9 cellular contexts compared by ENCODE assay signal in genomic region chr6:110357298-110357695, GRCh38. TPM values are rescaled to one million over a fixed set of nuclear protein-coding genes. Genes with fewer than 3 reads are reported as not detected.
A peak's percentile ranks its signal among the peaks of the same experiment; 100 is the strongest.
DNase-seq lines count a peak whose midpoint lies in the region; ATAC-seq and TF ChIP-seq lines count a peak whose summit lies in the region.
"Had no signal": no experiment of that assay in that cellular context is flagged by ENCODE, and none has a peak within 500 bp of the region (broad histone marks: within the 10 kb centered on the region; RNA-seq: fewer than 3 reads in every experiment).

No MANE protein-coding gene starts in this region.

- H3K36me3 ChIP-seq in mesodermal cell (ENCODE audit: control insufficient read depth, insufficient read depth, low read length) = no peaks in the 10 kb centered on the region
- no peaks in the 10 kb centered on the region for H3K36me3 ChIP-seq in transverse colon

- H3K27me3 Mint-ChIP-seq in activated T-cell treated with anti-CD3 and anti-CD28 coated beads, Interleukin-2, amount 50 U/mL, for 4 hours (ENCODE audit: low read depth) = peaks cover 50% of the 10 kb centered on the region

- DNase-seq in activated T-cell treated with anti-CD3 and anti-CD28 coated beads, Interleukin-2, amount 50 U/mL, for 4 hours = no peak
- no peak for DNase-seq in activated T-cell treated with anti-CD3 and anti-CD28 coated beads, Interleukin-2, amount 50 U/mL, for 1 hour
- DNase-seq in transverse colon (no peak), NCI-H2081 (lab: John Stamatoyannopoulos, UW) (no peak), A172 (ENCODE audit: low spot score) (no peak)
- DNase-seq: stimulated activated CD4-positive, alpha-beta T cell treated with anti-CD3 and anti-CD28 coated beads, Interleukin-4, amount 100 ng/mL, for 4 hours had no signal

- peaks cover 11% of the 10 kb centered on the region for H3K4me1 Mint-ChIP-seq in activated T-cell treated with anti-CD3 and anti-CD28 coated beads, Interleukin-2, amount 50 U/mL, for 4 hours (ENCODE audit: low read depth)

- peaks cover 3% of the 10 kb centered on the region for H3K4me1 ChIP-seq in mesodermal cell (ENCODE audit: control insufficient read depth, insufficient read depth, low read length, poor library complexity, severe bottlenecking)
- H3K4me1 ChIP-seq in transverse colon = peaks cover 0 to 26% (median 2%) of the 10 kb centered on the region in 4 donors

- intact Hi-C loops in transverse colon (cut with DNase I; ENCODE audit: low total_unique reads) = no loop called here

- no peaks in the 10 kb centered on the region for H3K9me3 Mint-ChIP-seq in activated T-cell treated with anti-CD3 and anti-CD28 coated beads, Interleukin-2, amount 50 U/mL, for 4 hours

- H3K4me3 Mint-ChIP-seq in activated T-cell treated with anti-CD3 and anti-CD28 coated beads, Interleukin-2, amount 50 U/mL, for 4 hours = peak overlapping the region; percentile 79

- no peak for TF ChIP-seq EP300 in transverse colon (IDR thresholded peaks at IDR 0.05; ENCODE audit: low read depth)

- H3K9me3 ChIP-seq in mesodermal cell (ENCODE audit: control insufficient read depth, low read length) (peaks cover 7% of the 10 kb centered on the region), transverse colon (no peaks in the 10 kb centered on the region)

- peaks cover 31% of the 10 kb centered on the region for H3K27me3 ChIP-seq in transverse colon

- TF ChIP-seq CTCF in transverse colon (IDR thresholded peaks at IDR 0.05) = no peak

- H3K36me3 Mint-ChIP-seq in activated T-cell treated with anti-CD3 and anti-CD28 coated beads, Interleukin-2, amount 50 U/mL, for 4 hours (ENCODE audit: insufficient read depth) = peaks cover 2% of the 10 kb centered on the region

- ATAC-seq in activated T-cell treated with anti-CD3 and anti-CD28 coated beads, Interleukin-2, amount 50 U/mL, for 4 hours = peak; percentile 19 to 49
- ATAC-seq in GM19395 (IDR thresholded peaks at IDR 0.05; ENCODE audit: unreplicated experiment) = no peak

- WGBS in mesodermal cell (ENCODE audit: insufficient coverage in 2 of 2), 2 experiments = 60 to 64% methylated on average over 17 to 18 of the region's 18 CpGs
- 41 to 54% methylated on average over 3 to 18 of the region's 18 CpGs for WGBS in transverse colon (ENCODE audit: low coverage in 1 of 2), 2 donors

- TF ChIP-seq POLR2A in transverse colon (IDR thresholded peaks at IDR 0.05) = no peak

- in situ Hi-C loops in transverse colon (cut with MboI; ENCODE audit: low pct_ligation_motif_present in 1 of 4, low pct_unique_long_range_greater_than_20kb in 1 of 4, low sequenced_read_pairs in 3 of 4) = no loop called here

- H3K27ac ChIP-seq in cingulate gyrus (ENCODE audit: low read depth, low read length) (peak overlapping the region; percentile 78), mesodermal cell (ENCODE audit: low read depth, low read length, severe bottlenecking) (no peak overlapping the region), transverse colon (peak overlapping the region; percentile 83 to 93 (median 85))

- H3K4me3 ChIP-seq in mesodermal cell (ENCODE audit: extremely low read depth, insufficient read depth, low read length, poor library complexity, severe bottlenecking) = peak overlapping the region; percentile 41
- H3K4me3 ChIP-seq in transverse colon = peak overlapping the region; percentile 46 to 61 (median 49)

RNA-seq across cellular contexts. Expression of gene METTL24, which starts 0.9 kb away (rescaled TPM):
- total RNA-seq in activated T-cell treated with anti-CD3 and anti-CD28 coated beads, Interleukin-2, amount 50 U/mL, for 4 hours = not detected
- 2.5 TPM for polyA plus RNA-seq in mesodermal cell (2013, experiment 1 of 2)
- polyA plus RNA-seq in mesodermal cell (2013, experiment 2 of 2) = 2.7 TPM
- 10 to 100 TPM in 2 of 4 donors, 1 to 10 TPM in 2; 1.4 to 59.9 (median 14.7) TPM for total RNA-seq in transverse colon
- total RNA-seq in A172 (2014; rRNA removed; shearing (Covaris generic)) = not detected in 2 replicates

RNA-seq across cellular contexts. Expression of gene DDO, which starts 58.1 kb away (rescaled TPM):
- total RNA-seq in activated T-cell treated with anti-CD3 and anti-CD28 coated beads, Interleukin-2, amount 50 U/mL, for 4 hours = not detected
- polyA plus RNA-seq in mesodermal cell (2013, experiment 1 of 2) = not detected
- not detected for polyA plus RNA-seq in mesodermal cell (2013, experiment 2 of 2)
- 10 to 100 TPM in 1 of 4 donors, 1 to 10 TPM in 1, under 1 TPM in 1, not detected in 1; 0.95 to 21.9 (median 1.2) TPM for total RNA-seq in transverse colon
- total RNA-seq in A172 (2014; rRNA removed; shearing (Covaris generic)) = 3.5 and 6.0 TPM in 2 replicates
